Comparison of ENCODE assay signal across 8 cellular contexts in genomic region chr11:112599265-112599664, GRCh38.
"Had no signal": no experiment of that assay in that cellular context is flagged by ENCODE, and none has a peak within 500 bp of the region (broad histone marks: within the 10 kb centered on the region; RNA-seq: fewer than 3 reads in every experiment).

No MANE protein-coding gene starts in this region.

- H3K27ac Mint-ChIP-seq: GM23338, HFFc6 had no signal

- H2AFZ ChIP-seq: GM23338 had no signal

- H3K4me3 ChIP-seq: GM23338, HAP-1, K562 had no signal

- H3K27ac ChIP-seq: HL-60 had no signal

- FAIRE-seq: K562 had no signal

- H3K4me1 ChIP-seq: HAP-1 had no signal

- H3K4me2 ChIP-seq: GM23338 had no signal

- H3K9me3 Mint-ChIP-seq: HFFc6 had no signal

- H3K36me3 ChIP-seq: HAP-1 had no signal

- H3K9me3 ChIP-seq: HAP-1 had no signal

- H3K4me3 Mint-ChIP-seq: GM23338, HFFc6 had no signal

- DNase-seq: H7, HFFc6, IMR-90, KG1 had no signal
